8 cellular contexts compared by ENCODE assay signal in the genomic region with DNA sequence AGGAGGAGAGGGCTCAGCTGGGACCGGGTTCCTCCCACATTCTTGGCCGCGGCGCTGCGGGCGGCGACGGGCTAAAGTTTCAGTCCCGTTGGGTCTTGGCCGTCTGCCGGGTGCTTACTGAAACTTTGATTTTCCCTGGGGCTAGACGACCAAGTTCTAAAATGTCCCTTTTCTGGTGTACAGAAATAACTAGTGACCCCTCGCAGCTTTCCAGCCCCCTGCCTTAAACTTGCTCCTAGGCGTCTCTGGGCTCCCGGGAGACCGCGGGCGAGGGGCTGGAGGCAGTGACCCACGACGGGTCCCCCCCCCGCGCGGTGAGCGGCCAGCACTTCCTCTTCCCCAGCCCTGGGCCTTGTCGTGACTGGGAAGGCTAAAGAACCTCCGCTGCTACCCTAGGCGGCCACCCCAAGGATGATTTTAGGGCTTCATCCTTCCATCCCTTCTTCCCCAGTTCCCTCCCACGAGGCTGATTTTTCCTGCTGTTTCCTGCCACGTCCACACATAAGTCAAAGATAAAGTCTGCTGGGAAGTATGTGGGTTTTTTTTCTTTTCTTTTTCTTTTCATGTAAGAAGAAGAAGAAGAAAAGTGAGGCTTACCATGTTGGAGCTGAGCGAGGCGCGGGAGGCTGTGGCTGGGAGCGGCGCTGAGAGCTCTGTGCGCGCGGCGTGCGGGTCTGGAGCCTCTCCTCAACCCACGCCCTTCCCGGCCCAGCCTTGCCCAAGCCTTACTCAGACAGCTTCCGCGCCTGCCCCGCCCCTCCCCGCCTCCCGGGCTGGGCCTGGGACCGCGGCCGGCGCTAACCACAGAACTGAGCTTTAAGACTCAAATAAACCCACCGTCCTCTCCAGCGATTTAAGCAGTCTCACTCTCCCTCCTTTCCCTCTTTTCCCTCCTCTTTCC. TPM values are rescaled to one million over a fixed set of nuclear protein-coding genes. Genes with fewer than 3 reads are reported as not detected.
A peak's percentile ranks its signal among the peaks of the same experiment; 100 is the strongest.
DNase-seq lines count a peak whose midpoint lies in the region; ATAC-seq and TF ChIP-seq lines count a peak whose summit lies in the region.

Gene S100A11 (minus strand): TSS at position 689 of the 901 bp plus-strand sequence. CDS start 89 bp downstream, at position 600.

- intact Hi-C loops in mammary epithelial cell (cut with micrococcal nuclease): loop anchor here (1.0 kb wide), 2 partner anchors 12 to 91 kb away; no protein-coding TSS in a partner anchor

- H3K27me3 ChIP-seq in BLaER1 treated with 17β-estradiol and CSF1 and Interleukin-3, amounts not matched to agents 10 nM and 100 nM: no peaks in the 10 kb centered on the region
- no peaks in the 10 kb centered on the region for H3K27me3 ChIP-seq in mammary epithelial cell (ENCODE audit: insufficient read depth, low read length)

- peaks cover 40% of the 10 kb centered on the region for H3K4me1 Mint-ChIP-seq in WTC11

- peak within 1 kb of the TSS; percentile 79 to 98 (median 88) for H3K27ac ChIP-seq in BLaER1 treated with 17β-estradiol and CSF1 and Interleukin-3, amounts not matched to agents 10 nM and 100 nM
- peak within 1 kb of the TSS; percentile 95 for H3K27ac ChIP-seq in mammary epithelial cell (ENCODE audit: insufficient read depth, low read depth, low read length)

- peak within 1 kb of the TSS; percentile 89 for H3K4me3 Mint-ChIP-seq in WTC11

- peak within 1 kb of the TSS; percentile 78 to 98 (median 85) for H3K9ac ChIP-seq in BLaER1 treated with 17β-estradiol and CSF1 and Interleukin-3, amounts not matched to agents 10 nM and 100 nM
- H3K9ac ChIP-seq in mammary epithelial cell (ENCODE audit: insufficient read depth, low read length): peak within 1 kb of the TSS; percentile 99

- no peaks in the 10 kb centered on the region for H3K9me3 Mint-ChIP-seq in WTC11

- peaks cover 9% of the 10 kb centered on the region for H3K27me3 Mint-ChIP-seq in WTC11 (ENCODE audit: low read depth)

- peaks cover 0 to 38% (median 0%) of the 10 kb centered on the region in 11 experiments; a peak in 9 of 22 replicates for H4K20me1 ChIP-seq in BLaER1 treated with 17β-estradiol and CSF1 and Interleukin-3, amounts not matched to agents 10 nM and 100 nM
- no peaks in the 10 kb centered on the region for H4K20me1 ChIP-seq in mammary epithelial cell (ENCODE audit: insufficient read depth, low read length)

- in situ Hi-C loops in mammary epithelial cell (cut with MboI; ENCODE audit: low sequenced_read_pairs in 2 of 2): no loop called here

- peaks cover 49% of the 10 kb centered on the region for H3K79me2 ChIP-seq in mammary epithelial cell (ENCODE audit: insufficient read depth, low read length)

- BruUV-seq in mammary epithelial cell (replicated peaks; lab: Mats Ljungman, UMichigan): TSS peak; percentile 60

- CTCF ChIA-PET in WTC11 (lab: Charles Lee) (interaction anchor here (0.5 to 4.5 kb wide), 23 partner anchors 7 to 1215 kb away, joined by 3 to 45 read pairs (median 7); partner anchors contain the start of gene THEM4), mammary epithelial cell (lab: Charles Lee; ENCODE audit: low non-redundant PET) (no interaction called here)

- peak within 1 kb of the TSS; percentile 58 to 79 (median 68) for H3K4me3 ChIP-seq in BLaER1 treated with 17β-estradiol and CSF1 and Interleukin-3, amounts not matched to agents 10 nM and 100 nM
- peak within 1 kb of the TSS; percentile 90 to 99 (median 95) for H3K4me3 ChIP-seq in mammary epithelial cell (replicated peaks in 1 of 3; ENCODE audit: insufficient read depth in 1 of 3, low read depth in 2 of 3, low read length in 3 of 3)

- H2AFZ ChIP-seq in mammary epithelial cell (ENCODE audit: low read depth, low read length): peak within 1 kb of the TSS; percentile 65

- TF ChIP-seq CTCF in WTC11 (IDR thresholded peaks at IDR 0.05) (no peak), mammary epithelial cell (conservative IDR thresholded peaks at IDR 0.05 in 1 of 2, IDR thresholded peaks at IDR 0.05 in 1 of 2; ENCODE audit: extremely low read depth in 1 of 2, insufficient read depth in 1 of 2, low read depth in 1 of 2, low read length in 2 of 2) (no peak)

- WGBS in mammary epithelial cell (ENCODE audit: low coverage, missing lambda C conversion rate): 2% methylated on average over 28 of the region's 52 CpGs

- peaks cover 22% of the 10 kb centered on the region for H3K36me3 Mint-ChIP-seq in WTC11

- POLR2A ChIA-PET in WTC11 (lab: Charles Lee): interaction anchor here (1.2 to 1.9 kb wide), 2 partner anchors 11 to 197 kb away, joined by 4 to 5 read pairs; partner anchors contain the start of gene C2CD4D

- H3K4me1 ChIP-seq in BLaER1 treated with 17β-estradiol and CSF1 and Interleukin-3, amounts not matched to agents 10 nM and 100 nM: peaks cover 51 to 86% (median 65%) of the 10 kb centered on the region in 10 experiments
- peaks cover 20% of the 10 kb centered on the region for H3K4me1 ChIP-seq in mammary epithelial cell (ENCODE audit: insufficient read depth, low read length)

- peaks cover 0 to 16% (median 0%) of the 10 kb centered on the region in 11 experiments; a peak in 3 of 22 replicates for H3K9me3 ChIP-seq in BLaER1 treated with 17β-estradiol and CSF1 and Interleukin-3, amounts not matched to agents 10 nM and 100 nM (replicated peaks in 1 of 11)
- H3K9me3 ChIP-seq in mammary epithelial cell (replicated peaks; ENCODE audit: insufficient read depth, low read length): no peaks in the 10 kb centered on the region

- dilution Hi-C loops in mammary epithelial cell (cut with HindIII; ENCODE audit: low sequenced_read_pairs): no loop called here

- ATAC-seq in GM21381 (IDR thresholded peaks at IDR 0.05; ENCODE audit: unreplicated experiment) (peak; percentile 55), WTC11 (peak; percentile 78)

- DNase-seq in M059J (ENCODE audit: low read depth): peak; percentile 88
- DNase-seq in WTC11 (ENCODE audit: low spot score): peak; percentile 77
- peak; percentile 88 for DNase-seq in mammary epithelial cell
- peak; percentile 17 for DNase-seq in inferior parietal cortex (ENCODE audit: extremely low spot score)
- peak; percentile 75 to 85 (median 77) for DNase-seq in stimulated activated CD4-positive, alpha-beta T cell treated with anti-CD3 and anti-CD28 coated beads, Interleukin-12 subunit alpha, Interleukin-12 subunit beta, amount 100 ng/mL, for 48 hours (ENCODE audit: low read depth in 2 of 3, low spot score in 1 of 3)
- no peak for DNase-seq in GM19240 (ENCODE audit: insufficient read length, low spot score)

- peaks cover 9 to 38% (median 28%) of the 10 kb centered on the region in 11 experiments for H3K36me3 ChIP-seq in BLaER1 treated with 17β-estradiol and CSF1 and Interleukin-3, amounts not matched to agents 10 nM and 100 nM
- H3K36me3 ChIP-seq in mammary epithelial cell (ENCODE audit: insufficient read depth, low read length): peaks cover 28% of the 10 kb centered on the region

- peak within 1 kb of the TSS; percentile 84 to 99 (median 97) for H3K4me2 ChIP-seq in BLaER1 treated with 17β-estradiol and CSF1 and Interleukin-3, amounts not matched to agents 10 nM and 100 nM
- H3K4me2 ChIP-seq in mammary epithelial cell (ENCODE audit: insufficient read depth, low read depth, low read length): peak within 1 kb of the TSS; percentile 75

- peak within 1 kb of the TSS; percentile 82 for H3K27ac Mint-ChIP-seq in WTC11

TF ChIP-seq in WTC11, 78 proteins besides CTCF, POLR2A, EP300 and RAD21:
- TF ChIP-seq ATF1 (CRISPR knock-in tag; IDR thresholded peaks at IDR 0.05) (no peak), SP1 (CRISPR knock-in tag; conservative IDR thresholded peaks at IDR 0.05) (0 out of 2 replicates have a peak, but pooled peaks have one; percentile 30)

RNA-seq across cellular contexts. Expression of gene S100A11, which starts in this region (rescaled TPM):
- 784 and 824 TPM in 2 replicates for total RNA-seq in M059J (2014; rRNA removed; shearing (Covaris generic))
- total RNA-seq in WTC11 (2021): 126 to 181 TPM (median 163 TPM) in 3 replicates
- 1,000 to 10,000 TPM in 1 of 2 donors, 100 to 1,000 TPM in 1; 395 to 2,534 TPM for total RNA-seq in mammary epithelial cell
- 4,742 TPM for polyA plus RNA-seq in mammary epithelial cell
- 4,355 TPM for polyA minus RNA-seq in mammary epithelial cell
